In genomic region chr11:33761471-33761870, GRCh38 we compare ENCODE assay signal across 15 cellular contexts. TPM values are rescaled to one million over a fixed set of nuclear protein-coding genes. Genes with fewer than 3 reads are reported as not detected.
DNase-seq lines count a peak whose midpoint lies in the region; ATAC-seq and TF ChIP-seq lines count a peak whose summit lies in the region.
"Had no signal": no experiment of that assay in that cellular context is flagged by ENCODE, and none has a peak within 500 bp of the region (broad histone marks: within the 10 kb centered on the region; RNA-seq: fewer than 3 reads in every experiment).

No MANE protein-coding gene starts in this region.

- H3K27me3 ChIP-seq in GM23338 (ENCODE audit: insufficient read depth), result no peaks in the 10 kb centered on the region
- H3K27me3 ChIP-seq in naive thymus-derived CD4-positive, alpha-beta T cell (ENCODE audit: control insufficient read depth in 2 of 2, insufficient read depth in 2 of 2, low read length in 2 of 2), result no peaks in the 10 kb centered on the region
- H3K27me3 ChIP-seq: colonic mucosa had no signal

- H3K4me2 ChIP-seq in GM23338, result no peak overlapping the region

- H4K20me1 ChIP-seq in GM23338 (replicated peaks; ENCODE audit: insufficient read depth), result no peaks in the 10 kb centered on the region

- H2AFZ ChIP-seq in GM23338, result no peak overlapping the region

- peak; percentile 39 for DNase-seq in GM10248 (ENCODE audit: extremely low spot score)
- no peak for DNase-seq in GM23338 (ENCODE audit: low spot score)
- DNase-seq in DMS79 (lab: John Stamatoyannopoulos, UW), result no peak
- DNase-seq in activated CD4-positive, alpha-beta memory T cell treated with anti-CD3 and anti-CD28 coated beads for 36 hours, result no peak
- no peak for DNase-seq in naive thymus-derived CD4-positive, alpha-beta T cell
- DNase-seq: 8988T; activated CD4-positive, alpha-beta T cell treated with anti-CD3 and anti-CD28 coated beads for 36 hours; colonic mucosa; NCI-H1417; NCI-H524 had no signal

- H3K27ac ChIP-seq in GM23338 (ENCODE audit: low read depth), result no peak overlapping the region
- no peak overlapping the region for H3K27ac ChIP-seq in naive thymus-derived CD4-positive, alpha-beta T cell (ENCODE audit: low read depth, low read length)
- H3K27ac ChIP-seq: colonic mucosa, RWPE1 had no signal

- no peaks in the 10 kb centered on the region for H3K4me1 Mint-ChIP-seq in GM23338
- peaks cover 17% of the 10 kb centered on the region for H3K4me1 Mint-ChIP-seq in activated CD4-positive, alpha-beta memory T cell treated with anti-CD3 and anti-CD28 coated beads for 36 hours (ENCODE audit: low read depth)
- peaks cover 8 to 55% (median 33%) of the 10 kb centered on the region in 7 donors for H3K4me1 Mint-ChIP-seq in naive thymus-derived CD4-positive, alpha-beta T cell

- POLR2A ChIA-PET in GM10248 (lab: Yijun Ruan, JAX), result no interaction called here
- POLR2A ChIA-PET in activated CD4-positive, alpha-beta memory T cell treated with anti-CD3 and anti-CD28 coated beads for 36 hours (lab: Charles Lee), result no interaction called here
- POLR2A ChIA-PET in naive thymus-derived CD4-positive, alpha-beta T cell (lab: Charles Lee), result no interaction called here

- no peak overlapping the region for H3K4me3 ChIP-seq in GM23338
- no peak overlapping the region for H3K4me3 ChIP-seq in naive thymus-derived CD4-positive, alpha-beta T cell (ENCODE audit: low read length)
- H3K4me3 ChIP-seq: colonic mucosa had no signal

- H3K79me2 ChIP-seq in GM23338 (replicated peaks; ENCODE audit: insufficient read depth), result no peaks in the 10 kb centered on the region

- no peak overlapping the region for H3K27ac Mint-ChIP-seq in GM23338
- H3K27ac Mint-ChIP-seq in activated CD4-positive, alpha-beta memory T cell treated with anti-CD3 and anti-CD28 coated beads for 36 hours, result no peak overlapping the region
- no peak overlapping the region for H3K27ac Mint-ChIP-seq in naive thymus-derived CD4-positive, alpha-beta T cell
- H3K27ac Mint-ChIP-seq: activated CD4-positive, alpha-beta T cell treated with anti-CD3 and anti-CD28 coated beads for 36 hours; T-helper 1 cell treated with Interleukin-12 subunit alpha and Interleukin-12 subunit beta and Interleukin-4 antibody, amounts not matched to agents 30 μg/mL and 1 μg/mL, for 36 hours had no signal

- no peaks in the 10 kb centered on the region for H3K9me3 Mint-ChIP-seq in GM23338
- H3K9me3 Mint-ChIP-seq in activated CD4-positive, alpha-beta memory T cell treated with anti-CD3 and anti-CD28 coated beads for 36 hours, result no peaks in the 10 kb centered on the region
- H3K9me3 Mint-ChIP-seq in naive thymus-derived CD4-positive, alpha-beta T cell, result peaks cover 0 to 7% (median 0%) of the 10 kb centered on the region in 11 donors
- H3K9me3 Mint-ChIP-seq: T-helper 1 cell treated with Interleukin-12 subunit alpha and Interleukin-12 subunit beta and Interleukin-4 antibody, amounts not matched to agents 30 μg/mL and 1 μg/mL, for 36 hours had no signal

- H3K4me3 Mint-ChIP-seq in GM23338, result no peak overlapping the region
- no peak overlapping the region for H3K4me3 Mint-ChIP-seq in activated CD4-positive, alpha-beta memory T cell treated with anti-CD3 and anti-CD28 coated beads for 36 hours
- H3K4me3 Mint-ChIP-seq in naive thymus-derived CD4-positive, alpha-beta T cell, result no peak overlapping the region
- H3K4me3 Mint-ChIP-seq: activated CD4-positive, alpha-beta T cell treated with anti-CD3 and anti-CD28 coated beads for 36 hours; T-helper 1 cell treated with Interleukin-12 subunit alpha and Interleukin-12 subunit beta and Interleukin-4 antibody, amounts not matched to agents 30 μg/mL and 1 μg/mL, for 36 hours had no signal

- ATAC-seq in GM19035 (IDR thresholded peaks at IDR 0.05; ENCODE audit: unreplicated experiment), result peak; percentile 78
- ATAC-seq in HG02610 (IDR thresholded peaks at IDR 0.05; ENCODE audit: unreplicated experiment), result peak; percentile 86
- ATAC-seq in HG03139 (IDR thresholded peaks at IDR 0.05; ENCODE audit: unreplicated experiment), result peak; percentile 76
- no peak for ATAC-seq in GM23338
- no peak for ATAC-seq in naive thymus-derived CD4-positive, alpha-beta T cell
- ATAC-seq: activated CD4-positive, alpha-beta T cell treated with anti-CD3 and anti-CD28 coated beads for 36 hours had no signal

- H3K4me1 ChIP-seq in GM23338 (ENCODE audit: insufficient read depth), result no peaks in the 10 kb centered on the region
- H3K4me1 ChIP-seq in naive thymus-derived CD4-positive, alpha-beta T cell (ENCODE audit: control insufficient read depth in 2 of 2, insufficient read depth in 2 of 2, low read length in 2 of 2), result peaks cover 0 to 7% of the 10 kb centered on the region in 2 donors
- H3K4me1 ChIP-seq: colonic mucosa had no signal

- no peaks in the 10 kb centered on the region for H3K9me2 ChIP-seq in GM23338 (ENCODE audit: insufficient read depth)

- H3K9me3 ChIP-seq in naive thymus-derived CD4-positive, alpha-beta T cell (ENCODE audit: control insufficient read depth in 2 of 3, low read length in 3 of 3), result no peaks in the 10 kb centered on the region
- H3K9me3 ChIP-seq: colonic mucosa had no signal

- H3K27me3 Mint-ChIP-seq in GM23338 (ENCODE audit: insufficient read depth, low read depth, poor library complexity), result no peaks in the 10 kb centered on the region
- H3K27me3 Mint-ChIP-seq in activated CD4-positive, alpha-beta memory T cell treated with anti-CD3 and anti-CD28 coated beads for 36 hours, result no peaks in the 10 kb centered on the region
- H3K27me3 Mint-ChIP-seq in naive thymus-derived CD4-positive, alpha-beta T cell, result no peaks in the 10 kb centered on the region
- H3K27me3 Mint-ChIP-seq: activated CD4-positive, alpha-beta T cell treated with anti-CD3 and anti-CD28 coated beads for 36 hours had no signal

- H3K36me3 ChIP-seq in GM23338 (ENCODE audit: insufficient read depth), result no peaks in the 10 kb centered on the region
- H3K36me3 ChIP-seq in naive thymus-derived CD4-positive, alpha-beta T cell (ENCODE audit: control insufficient read depth in 2 of 3, insufficient read depth in 3 of 3, low read length in 3 of 3), result peaks cover 18 to 86% (median 26%) of the 10 kb centered on the region in 3 experiments
- H3K36me3 ChIP-seq: colonic mucosa had no signal

- H3F3A ChIP-seq in GM23338 (replicated peaks; ENCODE audit: low read depth), result no peaks in the 10 kb centered on the region

- no peak for TF ChIP-seq CTCF in GM10248 (IDR thresholded peaks at IDR 0.05; ENCODE audit: control extremely low read depth, extremely low read depth, low read depth, missing control alignments)
- no peak for TF ChIP-seq CTCF in GM23338 (conservative IDR thresholded peaks at IDR 0.05; ENCODE audit: low read depth in 2 of 2)

- intact Hi-C loops in activated CD4-positive, alpha-beta memory T cell treated with anti-CD3 and anti-CD28 coated beads for 36 hours (cut with micrococcal nuclease), result no loop called here
- intact Hi-C loops in naive thymus-derived CD4-positive, alpha-beta T cell (cut with micrococcal nuclease), result no loop called here

- CTCF ChIA-PET in GM10248 (lab: Yijun Ruan, JAX), result interaction anchor here (0.7 to 1.3 kb wide), 6 partner anchors 12 to 156 kb away, joined by 3 to 12 read pairs (median 3); partner anchors contain the start of gene FBXO3
- CTCF ChIA-PET in activated CD4-positive, alpha-beta memory T cell treated with anti-CD3 and anti-CD28 coated beads for 36 hours (lab: Charles Lee), result interaction anchor here (0.7 kb wide), 1 partner anchor 214 kb away, joined by 3 read pairs; no protein-coding TSS in a partner anchor
- CTCF ChIA-PET in naive thymus-derived CD4-positive, alpha-beta T cell (lab: Charles Lee), result no interaction called here

- peaks cover 19% of the 10 kb centered on the region for H3K36me3 Mint-ChIP-seq in GM23338 (ENCODE audit: low read depth)
- peaks cover 50% of the 10 kb centered on the region for H3K36me3 Mint-ChIP-seq in activated CD4-positive, alpha-beta memory T cell treated with anti-CD3 and anti-CD28 coated beads for 36 hours
- peaks cover 26 to 72% (median 70%) of the 10 kb centered on the region in 5 donors for H3K36me3 Mint-ChIP-seq in naive thymus-derived CD4-positive, alpha-beta T cell

TF ChIP-seq in GM23338, 12 proteins besides CTCF, POLR2A, EP300 and RAD21 (continues in another document):
- TF ChIP-seq CREB1 (CRISPR knock-in tag; IDR thresholded peaks at IDR 0.05; ENCODE audit: low read depth) (no peak), EZH2 (IDR thresholded peaks at IDR 0.05; ENCODE audit: low read depth, unreplicated experiment) (no peak), STAT1 (IDR thresholded peaks at IDR 0.05; ENCODE audit: unreplicated experiment) (no peak), POLR2AphosphoS5 (IDR thresholded peaks at IDR 0.05; ENCODE audit: low read depth) (no peak), ZNF114 (CRISPR knock-in tag; IDR thresholded peaks at IDR 0.05) (no peak), JUNB (IDR thresholded peaks at IDR 0.05; ENCODE audit: unreplicated experiment) (no peak)

RNA-seq across cellular contexts. Expression of gene FBXO3, which starts 12.8 kb away (rescaled TPM):
- 28.4 TPM in 2 replicates for total RNA-seq in GM23338 (2014; rRNA removed; shearing (Covaris generic))
- polyA plus RNA-seq in GM23338 (2016; fragmentation: Nextera tagmentation; extraction: Ambion mirVana), result 10.4 and 12.5 TPM in 2 replicates
- 10 to 100 TPM; 16.5 to 17.7 TPM for total RNA-seq in activated CD4-positive, alpha-beta memory T cell treated with anti-CD3 and anti-CD28 coated beads for 36 hours
- total RNA-seq in naive thymus-derived CD4-positive, alpha-beta T cell, result 10 to 100 TPM; 22.6 to 55.7 (median 47.7) TPM
- polyA plus RNA-seq in naive thymus-derived CD4-positive, alpha-beta T cell, result 10 to 100 TPM; 36.1 to 41.5 TPM

RNA-seq across cellular contexts. Expression of gene CD59, which starts 25.2 kb away (rescaled TPM):
- total RNA-seq in GM23338 (2014; rRNA removed; shearing (Covaris generic)), result 41.5 and 61.5 TPM in 2 replicates
- 73.9 and 86.6 TPM in 2 replicates for polyA plus RNA-seq in GM23338 (2016; fragmentation: Nextera tagmentation; extraction: Ambion mirVana)
- total RNA-seq in activated CD4-positive, alpha-beta memory T cell treated with anti-CD3 and anti-CD28 coated beads for 36 hours, result 10 to 100 TPM; 79.4 TPM
- 100 to 1,000 TPM in 1 of 5 experiments, 10 to 100 TPM in 4; 23.3 to 152 (median 62.7) TPM for total RNA-seq in naive thymus-derived CD4-positive, alpha-beta T cell
- polyA plus RNA-seq in naive thymus-derived CD4-positive, alpha-beta T cell, result 10 to 100 TPM; 69.6 to 70.7 TPM

Comparison
In these comparisons a context has a peak if more than half of its experiments do, and no peak if none do; other contexts are left out.
1. ATAC-seq: peak in GM19035 (single experiment), HG02610 (single experiment) and HG03139 (single experiment); none in GM23338 (single experiment) and naive thymus-derived CD4-positive, alpha-beta T cell (single experiment).